Comparison of ENCODE assay signal across 13 cellular contexts in the genomic region with DNA sequence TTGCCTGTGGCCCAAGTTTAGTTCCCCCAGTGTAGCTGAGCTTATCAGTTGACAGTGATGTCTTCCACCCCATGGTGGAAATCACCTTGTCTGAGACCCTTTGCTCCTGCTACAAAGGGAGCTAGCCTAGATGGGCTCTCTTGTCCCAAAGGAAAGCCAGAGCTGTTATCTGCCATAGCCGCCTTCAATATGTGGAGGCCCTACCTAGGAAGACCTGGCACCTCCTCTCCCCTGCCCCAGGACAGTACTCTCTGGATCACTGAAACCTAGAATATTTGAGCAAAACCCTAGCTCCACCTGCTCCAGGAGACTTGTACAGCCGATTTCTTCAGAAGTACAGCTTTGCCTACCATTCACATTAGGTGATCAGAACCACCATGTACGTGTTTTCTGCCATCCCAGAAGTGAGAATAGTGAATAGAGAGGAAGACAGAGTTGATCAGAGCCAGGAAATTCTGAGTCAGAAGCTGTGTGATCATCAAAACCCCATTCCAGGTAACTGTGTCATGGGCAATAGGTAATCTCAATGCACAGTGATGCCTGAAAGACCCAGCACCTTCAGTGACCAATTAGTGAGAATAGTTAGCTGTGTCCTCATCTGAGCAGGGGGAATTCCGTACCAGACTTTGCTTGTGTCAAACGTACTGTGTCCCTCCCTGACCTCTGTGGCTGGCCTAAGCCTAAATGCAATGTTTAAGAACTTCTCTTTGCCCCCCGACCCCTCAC.
DNase-seq lines count a peak whose midpoint lies in the region; TF ChIP-seq lines count a peak whose summit lies in the region.
"Had no signal": no experiment of that assay in that cellular context is flagged by ENCODE, and none has a peak within 500 bp of the region (broad histone marks: within the 10 kb centered on the region; RNA-seq: fewer than 3 reads in every experiment).

No MANE protein-coding gene starts in this region.

- in situ Hi-C loops in GM13977 (cut with MboI; ENCODE audit: low pct_unique_long_range_greater_than_20kb, low sequenced_read_pairs, unreplicated experiment): loop anchor here (10.0 kb wide), 1 partner anchor 75 kb away; no protein-coding TSS in a partner anchor

- H3K9me3 Mint-ChIP-seq in activated naive CD8-positive, alpha-beta T cell (ENCODE audit: low read depth): no peaks in the 10 kb centered on the region
- H3K9me3 Mint-ChIP-seq in chondrocyte (ENCODE audit: low read depth): no peaks in the 10 kb centered on the region
- H3K9me3 Mint-ChIP-seq: CD14-positive monocyte; central memory CD8-positive, alpha-beta T cell; nephron had no signal

- H3K36me3 Mint-ChIP-seq in activated naive CD8-positive, alpha-beta T cell: peaks cover 16% of the 10 kb centered on the region
- peaks cover 11% of the 10 kb centered on the region for H3K36me3 Mint-ChIP-seq in chondrocyte (ENCODE audit: low read depth)

- H3K4me3 Mint-ChIP-seq in activated naive CD8-positive, alpha-beta T cell: peak overlapping the region; percentile 9
- H3K4me3 Mint-ChIP-seq in chondrocyte (ENCODE audit: unreplicated experiment): no peak overlapping the region
- H3K4me3 Mint-ChIP-seq: CD14-positive monocyte; central memory CD8-positive, alpha-beta T cell; nephron had no signal

- H3K4me1 Mint-ChIP-seq in activated naive CD8-positive, alpha-beta T cell (ENCODE audit: low read depth): peaks cover 46% of the 10 kb centered on the region
- peaks cover 9% of the 10 kb centered on the region for H3K4me1 Mint-ChIP-seq in chondrocyte (ENCODE audit: low read depth)
- H3K4me1 Mint-ChIP-seq: CD14-positive monocyte had no signal

- H3K27me3 Mint-ChIP-seq in activated naive CD8-positive, alpha-beta T cell: no peaks in the 10 kb centered on the region
- H3K27me3 Mint-ChIP-seq in chondrocyte (ENCODE audit: low read depth): no peaks in the 10 kb centered on the region
- H3K27me3 Mint-ChIP-seq: central memory CD8-positive, alpha-beta T cell had no signal

- TF ChIP-seq CTCF in GM13977 (IDR thresholded peaks at IDR 0.05; ENCODE audit: extremely low read depth, insufficient read depth, missing control alignments) (no peak), chondrocyte (IDR thresholded peaks at IDR 0.05) (no peak)

- H3K27ac Mint-ChIP-seq in activated naive CD8-positive, alpha-beta T cell: peak overlapping the region; percentile 85
- H3K27ac Mint-ChIP-seq in chondrocyte (ENCODE audit: unreplicated experiment): no peak overlapping the region
- H3K27ac Mint-ChIP-seq: nephron had no signal

- DNase-seq in GM13977 (ENCODE audit: low spot score) (peak; percentile 21), HK-2 (ENCODE audit: unreplicated experiment) (peak; percentile 57), kidney glomerular epithelial cell (lab: John Stamatoyannopoulos, UW) (peak; percentile 80), T-helper 9 cell (no peak), NCI-H1436 treated with DMSO at 0.1 percent for 48 hours (lab: John Stamatoyannopoulos, UW) (no peak), chondrocyte (ENCODE audit: low spot score) (no peak)
- DNase-seq: HCEC 1CT, NCI-H2107, SHP77 treated with DMSO at 0.1 percent for 48 hours had no signal

Comparison
In these comparisons a context has a peak if more than half of its experiments do, and no peak if none do; other contexts are left out.
1. DNase-seq: peak in GM13977 (single experiment), HK-2 (single experiment) and kidney glomerular epithelial cell (single experiment); none in T-helper 9 cell (single experiment), NCI-H1436 treated with DMSO at 0.1 percent for 48 hours (single experiment) and chondrocyte (single experiment).